Comparison of ENCODE assay signal across 8 cellular contexts in genomic region chr19:2785244-2786000, GRCh38.
DNase-seq lines count a peak whose midpoint lies in the region; ATAC-seq lines count a peak whose summit lies in the region.

TSS of gene THOP1 (plus strand) at chr19:2785503. CDS start at chr19:2785663, 160 bp downstream.

- peak; percentile 55 for ATAC-seq in HG03442 (IDR thresholded peaks at IDR 0.05; ENCODE audit: unreplicated experiment)

- peak within 1 kb of the TSS; percentile 33 for H3K27ac ChIP-seq in cingulate gyrus (ENCODE audit: low read depth, low read length)

- DNase-seq in AML-193 (lab: John Stamatoyannopoulos, UW) (peak; percentile 97 to 98), GM19238 (ENCODE audit: insufficient read length, low spot score) (peak; percentile 97), NCI-H524 treated with DMSO at 0.1 percent for 48 hours (lab: John Stamatoyannopoulos, UW) (peak; percentile 95), kidney glomerular epithelial cell (lab: John Stamatoyannopoulos, UW) (peak; percentile 98)
- peak; percentile 99 to 100 for DNase-seq in activated CD4-positive, alpha-beta T cell treated with anti-CD3 and anti-CD28 coated beads for 4 hours
- peak; percentile 97 to 98 for DNase-seq in stimulated activated CD4-positive, alpha-beta T cell treated with anti-CD3 and anti-CD28 coated beads, Interleukin-1b, Interleukin-23, amount 100 ng/mL, for 1 hour (ENCODE audit: low read depth in 2 of 2)

Comparison
In these comparisons a context has a peak if more than half of its experiments do, and no peak if none do; other contexts are left out.
1. Peak in every context shown above with its lines: DNase-seq, ATAC-seq and H3K27ac ChIP-seq.